Comparison of ENCODE assay signal across 26 cellular contexts in genomic region chrX:20477219-20477618, GRCh38.
"Had no signal": no experiment of that assay in that cellular context is flagged by ENCODE, and none has a peak within 500 bp of the region (broad histone marks: within the 10 kb centered on the region; RNA-seq: fewer than 3 reads in every experiment).

No MANE protein-coding gene starts in this region.

- H3K27ac ChIP-seq: neural progenitor cell, ovary, parathyroid adenoma, psoas muscle, skin epidermis, spleen, suprapubic skin, testis, tibial artery, transverse colon, upper lobe of right lung, uterus had no signal

- H3K9me3 ChIP-seq: ovary, psoas muscle, spleen, suprapubic skin, testis, tibial artery, transverse colon, upper lobe of right lung, uterus had no signal

- H3K36me3 ChIP-seq: neural progenitor cell, ovary, spleen, suprapubic skin, tibial artery, transverse colon, upper lobe of right lung, uterus had no signal

- H3K4me1 ChIP-seq: neural progenitor cell, parathyroid adenoma, psoas muscle, spleen, suprapubic skin, testis, tibial artery, transverse colon, upper lobe of right lung, uterus had no signal

- H3K9ac ChIP-seq: neural progenitor cell, parathyroid adenoma had no signal

- H3K27me3 ChIP-seq: neural progenitor cell, ovary, suprapubic skin, testis, tibial artery, transverse colon, upper lobe of right lung, uterus had no signal

- H3K4me3 ChIP-seq: neural progenitor cell, ovary, psoas muscle, skin epidermis, smooth muscle cell, spleen, suprapubic skin, testis, tibial artery, transverse colon, upper lobe of right lung, uterus had no signal

- DNase-seq: natural killer cell; occipital lobe; ovary; posterior cingulate gyrus; psoas muscle; right cardiac atrium; spleen; stimulated activated CD4-positive, alpha-beta T cell treated with anti-CD3 and anti-CD28 coated beads, Interleukin-12 subunit alpha, Interleukin-12 subunit beta, amount 100 ng/mL, for 4 hours; stimulated activated CD4-positive, alpha-beta T cell treated with anti-CD3 and anti-CD28 coated beads, Interleukin-1b, Interleukin-23, amount 100 ng/mL, for 48 hours; stimulated activated CD4-positive, alpha-beta T cell treated with anti-CD3 and anti-CD28 coated beads, Interleukin-4, amount 100 ng/mL, for 1 hour; stimulated activated CD4-positive, alpha-beta T cell treated with anti-CD3 and anti-CD28 coated beads, Interleukin-4, amount 100 ng/mL, for 4 hours; stimulated activated CD8-positive, alpha-beta memory T cell treated with anti-CD3 and anti-CD28 coated beads, Interleukin-4, amount 100 ng/mL, for 48 hours; stimulated activated naive CD4-positive, alpha-beta T cell; stimulated activated naive CD8-positive, alpha-beta T cell treated with anti-CD3 and anti-CD28 coated beads, Interleukin-15, amount 100 ng/mL, for 72 hours; stimulated activated naive CD8-positive, alpha-beta T cell treated with anti-CD3 and anti-CD28 coated beads, Interleukin-15, Interleukin-2, amounts not matched to agents 100 U/mL and 50 U/mL, for 24 hours; substantia nigra; testis; tibial artery; transverse colon; upper lobe of right lung; uterus had no signal
